Comparison of ENCODE assay signal across 8 cellular contexts in genomic region chr1:11285883-11286734, GRCh38. TPM values are rescaled to one million over a fixed set of nuclear protein-coding genes. Genes with fewer than 3 reads are reported as not detected.
DNase-seq lines count a peak whose midpoint lies in the region; ATAC-seq and TF ChIP-seq lines count a peak whose summit lies in the region.

No MANE protein-coding gene starts in this region.

- H2AFZ ChIP-seq in PC-3 (ENCODE audit: low read length) (no peak overlapping the region), fibroblast of lung (ENCODE audit: low read length) (no peak overlapping the region)

- no peaks in the 10 kb centered on the region for H3F3A ChIP-seq in PC-3 (ENCODE audit: low read length, unreplicated experiment)

- H4K20me1 ChIP-seq in PC-3 (ENCODE audit: low read length) (0 out of 2 replicates have a peak, but pooled peaks cover 7% of the 10 kb centered on the region), fibroblast of lung (ENCODE audit: control insufficient read depth, extremely low read depth, insufficient read depth, low read length) (no peaks in the 10 kb centered on the region)

- TF ChIP-seq CTCF in cardiac muscle cell (IDR thresholded peaks at IDR 0.05; ENCODE audit: low read depth, low read length), result peak; percentile 36
- TF ChIP-seq CTCF in PC-3 (conservative IDR thresholded peaks at IDR 0.05; ENCODE audit: low read depth, low read length), result peak; percentile 56
- peak; percentile 29 to 35 for TF ChIP-seq CTCF in fibroblast of lung (conservative IDR thresholded peaks at IDR 0.05 in 1 of 2, IDR thresholded peaks at IDR 0.05 in 1 of 2; ENCODE audit: low read depth in 1 of 2, low read length in 2 of 2)

- H3K27ac ChIP-seq in cardiac muscle cell (no peak overlapping the region), PC-3 (ENCODE audit: low read length) (no peak overlapping the region), fibroblast of lung (ENCODE audit: insufficient read depth, low read length) (no peak overlapping the region)

- H3K4me1 ChIP-seq in cardiac muscle cell (ENCODE audit: low read depth) (no peaks in the 10 kb centered on the region), PC-3 (ENCODE audit: insufficient read depth, low read length) (peaks cover 5% of the 10 kb centered on the region; the same call in 1 of the 2 replicates), fibroblast of lung (ENCODE audit: control insufficient read depth, extremely low read depth, insufficient read depth, low read length) (peaks cover under 1% of the 10 kb centered on the region)

- H3K79me2 ChIP-seq in PC-3 (ENCODE audit: low read length) (peaks cover 28% of the 10 kb centered on the region), fibroblast of lung (ENCODE audit: control insufficient read depth, insufficient read depth, low read length) (no peaks in the 10 kb centered on the region)

- CTCF ChIA-PET in PC-3 (lab: Charles Lee), result interaction anchor here (0.5 to 0.6 kb wide), 2 partner anchors 24 to 475 kb away, joined by 3 to 4 read pairs; partner anchors contain the start of gene MTOR

- intact Hi-C loops in cardiac septum (cut with DNase I) (no loop called here), PC-3 (cut with micrococcal nuclease) (loop anchor here (10.0 kb wide), 1 partner anchor 359 kb away; no protein-coding TSS in a partner anchor)

- H3K9me3 ChIP-seq in cardiac muscle cell (ENCODE audit: low read depth) (no peaks in the 10 kb centered on the region), PC-3 (ENCODE audit: low read length) (no peaks in the 10 kb centered on the region), fibroblast of lung (ENCODE audit: control insufficient read depth, insufficient read depth, low read depth, low read length) (no peaks in the 10 kb centered on the region)

- H3K4me3 ChIP-seq in cardiac muscle cell (no peak overlapping the region), PC-3 (ENCODE audit: low read length) (no peak overlapping the region), fibroblast of lung (replicated peaks in 1 of 4; ENCODE audit: control extremely low read depth in 1 of 4, insufficient read depth in 1 of 4, low read depth in 3 of 4, low read length in 4 of 4) (no peak overlapping the region)

- H3K27me3 ChIP-seq in cardiac muscle cell (no peaks in the 10 kb centered on the region), PC-3 (ENCODE audit: low read length) (no peaks in the 10 kb centered on the region), fibroblast of lung (ENCODE audit: control insufficient read depth, insufficient read depth, low read length) (no peaks in the 10 kb centered on the region)

- H3K4me2 ChIP-seq in PC-3 (ENCODE audit: low read length) (no peak overlapping the region), fibroblast of lung (ENCODE audit: extremely low read depth, insufficient read depth, low read length) (no peak overlapping the region)

- no peaks in the 10 kb centered on the region for H3K9me2 ChIP-seq in PC-3 (replicated peaks; ENCODE audit: low read length)

- DNase-seq in cardiac muscle cell (ENCODE audit: low read depth in 1 of 2, low spot score in 1 of 2) (peak; percentile 11 to 40), cardiac septum (ENCODE audit: low spot score) (no peak), PC-3 (peak; percentile 30), fibroblast of lung (ENCODE audit: low read depth in 2 of 2) (peak; percentile 11 to 65), superior temporal gyrus (ENCODE audit: extremely low spot score) (peak; percentile 53), NCI-H1930 (lab: John Stamatoyannopoulos, UW) (no peak)

- H3K36me3 ChIP-seq in cardiac muscle cell (peaks cover 7% of the 10 kb centered on the region), PC-3 (ENCODE audit: low read depth, low read length) (peaks cover 16% of the 10 kb centered on the region; the same call in 1 of the 2 replicates), fibroblast of lung (ENCODE audit: control insufficient read depth, insufficient read depth, low read length) (peaks cover 3% of the 10 kb centered on the region)

- BruUV-seq in PC-3 (replicated peaks; lab: Mats Ljungman, UMichigan), result no TSS peak

- POLR2A ChIA-PET in PC-3 (lab: Charles Lee; ENCODE audit: unreplicated experiment), result no interaction called here

- no peak for ATAC-seq in PC-3
- no peak for ATAC-seq in GM21717 (IDR thresholded peaks at IDR 0.05; ENCODE audit: unreplicated experiment)
- ATAC-seq in GM19324 (IDR thresholded peaks at IDR 0.05; ENCODE audit: low FRiP score, unreplicated experiment), result no peak

- H3K9ac ChIP-seq in PC-3 (ENCODE audit: low read length) (no peak overlapping the region), fibroblast of lung (ENCODE audit: insufficient read depth, low read length) (no peak overlapping the region)

RNA-seq across cellular contexts. Expression of gene UBIAD1, which starts 13.1 kb away (rescaled TPM):
- total RNA-seq in cardiac muscle cell, result 8.0 and 18.7 TPM in 2 replicates
- polyA plus RNA-seq in cardiac muscle cell, result 16.6 and 16.9 TPM in 2 replicates
- total RNA-seq in cardiac septum, result 13.2 TPM
- 14.5 and 14.8 TPM in 2 replicates for total RNA-seq in PC-3 (2014; rRNA removed)
- 7.6 and 8.0 TPM in 2 replicates for total RNA-seq in fibroblast of lung
- 7.1 and 12.9 TPM in 2 replicates for polyA plus RNA-seq in fibroblast of lung
- polyA plus RNA-seq in fibroblast of lung (2012), result 5.3 and 9.3 TPM in 2 replicates
- 5.9 and 20.0 TPM in 2 replicates for polyA minus RNA-seq in fibroblast of lung (ENCODE audit: low replicate concordance)

RNA-seq across cellular contexts. Expression of gene MTOR, which starts 23.8 kb away (rescaled TPM):
- total RNA-seq in cardiac muscle cell, result 44.9 and 45.7 TPM in 2 replicates
- 19.2 and 21.5 TPM in 2 replicates for polyA plus RNA-seq in cardiac muscle cell
- 36.1 TPM for total RNA-seq in cardiac septum
- total RNA-seq in PC-3 (2014; rRNA removed), result 48.0 and 53.6 TPM in 2 replicates
- total RNA-seq in fibroblast of lung, result 25.4 and 36.2 TPM in 2 replicates
- polyA plus RNA-seq in fibroblast of lung, result 20.2 and 27.6 TPM in 2 replicates
- polyA plus RNA-seq in fibroblast of lung (2012), result 17.4 and 21.9 TPM in 2 replicates
- polyA minus RNA-seq in fibroblast of lung (ENCODE audit: low replicate concordance), result 63.7 and 109 TPM in 2 replicates

Comparison
In these comparisons a context has a peak if more than half of its experiments do, and no peak if none do; other contexts are left out.
1. DNase-seq: peak in cardiac muscle cell (2 of 2), PC-3 (single experiment), fibroblast of lung (2 of 2) and superior temporal gyrus (single experiment); none in cardiac septum (single experiment) and NCI-H1930 (0 of 2).
2. Peak in every context shown above with its lines, with median percentiles within 50 percentile points of each other: CTCF ChIP-seq.